ENCODE assay signal across 10 cellular contexts in genomic region chr5:111639912-111640311, GRCh38.
"Had no signal": no experiment of that assay in that cellular context is flagged by ENCODE, and none has a peak within 500 bp of the region (broad histone marks: within the 10 kb centered on the region; RNA-seq: fewer than 3 reads in every experiment).

No MANE protein-coding gene starts in this region.

- DNase-seq: H9, HCEC 1CT, HFFc6, IMR-90, KG1 had no signal

- ATAC-seq: GM23338, K562 had no signal

- H3K4me2 ChIP-seq: GM23338 had no signal

- FAIRE-seq: H1, H54, HTR-8/SVneo, K562 had no signal

- H3K4me3 ChIP-seq: GM23338, K562 had no signal

- H2AFZ ChIP-seq: GM23338 had no signal
